ENCODE assay signal across 21 cellular contexts in genomic region chr2:233275223-233275622, GRCh38. TPM values are rescaled to one million over a fixed set of nuclear protein-coding genes. Genes with fewer than 3 reads are reported as not detected.
DNase-seq lines count a peak whose midpoint lies in the region; ATAC-seq and TF ChIP-seq lines count a peak whose summit lies in the region.
"Had no signal": no experiment of that assay in that cellular context is flagged by ENCODE, and none has a peak within 500 bp of the region (broad histone marks: within the 10 kb centered on the region; RNA-seq: fewer than 3 reads in every experiment).

No MANE protein-coding gene starts in this region.

- H3K27ac ChIP-seq in CD4-positive, alpha-beta memory T cell (ENCODE audit: low read depth, low read length) = no peak overlapping the region
- H3K27ac ChIP-seq in gastrocnemius medialis = no peak overlapping the region
- H3K27ac ChIP-seq: C4-2B, SJCRH30 had no signal

- TF ChIP-seq POLR2A in gastrocnemius medialis (IDR thresholded peaks at IDR 0.05) = no peak

- CTCF ChIA-PET in activated CD8-positive, alpha-beta T cell treated with anti-CD3 and anti-CD28 coated beads, Interleukin-2, amount 10 ng/mL, durations not matched to agents 7 days and 5 days (lab: Charles Lee) = no interaction called here
- CTCF ChIA-PET in activated CD8-positive, alpha-beta T cell treated with anti-CD3 and anti-CD28 coated beads for 36 hours (lab: Charles Lee) = no interaction called here
- CTCF ChIA-PET in CD4-positive, alpha-beta memory T cell (lab: Charles Lee; ENCODE audit: partially characterized antibody) = no interaction called here

- H3K9me3 ChIP-seq in CD4-positive, alpha-beta memory T cell (ENCODE audit: control insufficient read depth in 1 of 2, low read length in 2 of 2) = no peaks in the 10 kb centered on the region
- H3K9me3 ChIP-seq in gastrocnemius medialis = no peaks in the 10 kb centered on the region
- H3K9me3 ChIP-seq: SJCRH30 had no signal

- POLR2A ChIA-PET in activated CD8-positive, alpha-beta T cell treated with anti-CD3 and anti-CD28 coated beads, Interleukin-2, amount 10 ng/mL, durations not matched to agents 7 days and 5 days (lab: Charles Lee) = interaction anchor here (0.8 kb wide), 1 partner anchor 24 kb away, joined by 3 read pairs; the partner anchor contains the start of gene ATG16L1
- POLR2A ChIA-PET in activated CD8-positive, alpha-beta T cell treated with anti-CD3 and anti-CD28 coated beads for 36 hours (lab: Charles Lee) = interaction anchor here (0.8 to 1.0 kb wide), 2 partner anchors 172 to 733 kb away, joined by 3 read pairs; no protein-coding TSS in a partner anchor
- POLR2A ChIA-PET in CD4-positive, alpha-beta memory T cell (lab: Charles Lee; ENCODE audit: partially characterized antibody) = interaction anchor here (1.0 to 2.1 kb wide), 3 partner anchors 21 to 56 kb away, joined by 3 to 10 read pairs (median 7); partner anchors contain the start of gene ATG16L1

- no peaks in the 10 kb centered on the region for H3K27me3 Mint-ChIP-seq in activated CD8-positive, alpha-beta T cell treated with anti-CD3 and anti-CD28 coated beads, Interleukin-2, amount 10 ng/mL, durations not matched to agents 7 days and 5 days (ENCODE audit: low read depth)
- no peaks in the 10 kb centered on the region for H3K27me3 Mint-ChIP-seq in activated CD8-positive, alpha-beta T cell treated with anti-CD3 and anti-CD28 coated beads for 36 hours
- H3K27me3 Mint-ChIP-seq in CD4-positive, alpha-beta memory T cell = no peaks in the 10 kb centered on the region

- H3K27me3 ChIP-seq in CD4-positive, alpha-beta memory T cell (ENCODE audit: insufficient read depth, low read length) = no peaks in the 10 kb centered on the region
- H3K27me3 ChIP-seq in gastrocnemius medialis = no peaks in the 10 kb centered on the region
- H3K27me3 ChIP-seq: SJCRH30 had no signal

- peaks cover 24% of the 10 kb centered on the region for H3K4me1 Mint-ChIP-seq in activated CD8-positive, alpha-beta T cell treated with anti-CD3 and anti-CD28 coated beads, Interleukin-2, amount 10 ng/mL, durations not matched to agents 7 days and 5 days (ENCODE audit: low read depth)
- H3K4me1 Mint-ChIP-seq in activated CD8-positive, alpha-beta T cell treated with anti-CD3 and anti-CD28 coated beads for 36 hours (ENCODE audit: low read depth) = peaks cover 29% of the 10 kb centered on the region
- H3K4me1 Mint-ChIP-seq in CD4-positive, alpha-beta memory T cell = peaks cover 25 to 46% (median 36%) of the 10 kb centered on the region in 4 donors
- peaks cover 35% of the 10 kb centered on the region for H3K4me1 Mint-ChIP-seq in stimulated activated effector memory CD8-positive, alpha-beta T cell treated with anti-CD3 and anti-CD28 coated beads, Interleukin-12 subunit alpha, Interleukin-12 subunit beta, amount 100 ng/mL, for 72 hours

- no peak for TF ChIP-seq CTCF in activated CD8-positive, alpha-beta T cell treated with anti-CD3 and anti-CD28 coated beads for 36 hours (IDR thresholded peaks at IDR 0.05)
- no peak for TF ChIP-seq CTCF in gastrocnemius medialis (IDR thresholded peaks at IDR 0.05 in 4 of 5, conservative IDR thresholded peaks at IDR 0.05 in 1 of 5)

- H3K36me3 ChIP-seq in CD4-positive, alpha-beta memory T cell (ENCODE audit: insufficient read depth, low read length) = peaks cover 80% of the 10 kb centered on the region
- peaks cover 14 to 95% of the 10 kb centered on the region in 2 donors for H3K36me3 ChIP-seq in gastrocnemius medialis

- intact Hi-C loops in activated CD8-positive, alpha-beta T cell treated with anti-CD3 and anti-CD28 coated beads for 36 hours (cut with micrococcal nuclease) = no loop called here
- intact Hi-C loops in CD4-positive, alpha-beta memory T cell (cut with micrococcal nuclease) = no loop called here
- intact Hi-C loops in gastrocnemius medialis (cut with DNase I; ENCODE audit: low total_unique reads) = no loop called here

- no peak overlapping the region for H3K4me3 Mint-ChIP-seq in activated CD8-positive, alpha-beta T cell treated with anti-CD3 and anti-CD28 coated beads, Interleukin-2, amount 10 ng/mL, durations not matched to agents 7 days and 5 days
- H3K4me3 Mint-ChIP-seq in activated CD8-positive, alpha-beta T cell treated with anti-CD3 and anti-CD28 coated beads for 36 hours = no peak overlapping the region
- no peak overlapping the region for H3K4me3 Mint-ChIP-seq in CD4-positive, alpha-beta memory T cell
- H3K4me3 Mint-ChIP-seq in stimulated activated effector memory CD8-positive, alpha-beta T cell treated with anti-CD3 and anti-CD28 coated beads, Interleukin-12 subunit alpha, Interleukin-12 subunit beta, amount 100 ng/mL, for 72 hours = no peak overlapping the region

- no peak for ATAC-seq in activated CD8-positive, alpha-beta T cell treated with anti-CD3 and anti-CD28 coated beads, Interleukin-2, amount 10 ng/mL, durations not matched to agents 7 days and 5 days
- no peak for ATAC-seq in activated CD8-positive, alpha-beta T cell treated with anti-CD3 and anti-CD28 coated beads for 36 hours
- ATAC-seq in stimulated activated effector memory CD8-positive, alpha-beta T cell treated with anti-CD3 and anti-CD28 coated beads, Interleukin-12 subunit alpha, Interleukin-12 subunit beta, amount 100 ng/mL, for 72 hours = no peak
- no peak for ATAC-seq in gastrocnemius medialis
- no peak for ATAC-seq in HG02610 (IDR thresholded peaks at IDR 0.05; ENCODE audit: unreplicated experiment)

- peak overlapping the region; percentile 43 for H3K27ac Mint-ChIP-seq in activated CD8-positive, alpha-beta T cell treated with anti-CD3 and anti-CD28 coated beads, Interleukin-2, amount 10 ng/mL, durations not matched to agents 7 days and 5 days
- H3K27ac Mint-ChIP-seq in activated CD8-positive, alpha-beta T cell treated with anti-CD3 and anti-CD28 coated beads for 36 hours = no peak overlapping the region
- peak overlapping the region in 5 of 7 donors; percentile 6 to 78 (median 51) for H3K27ac Mint-ChIP-seq in CD4-positive, alpha-beta memory T cell
- peak overlapping the region; percentile 56 for H3K27ac Mint-ChIP-seq in stimulated activated effector memory CD8-positive, alpha-beta T cell treated with anti-CD3 and anti-CD28 coated beads, Interleukin-12 subunit alpha, Interleukin-12 subunit beta, amount 100 ng/mL, for 72 hours

- H3K4me3 ChIP-seq in CD4-positive, alpha-beta memory T cell (ENCODE audit: low read length in 2 of 2) = no peak overlapping the region
- H3K4me3 ChIP-seq in gastrocnemius medialis = no peak overlapping the region
- H3K4me3 ChIP-seq: SJCRH30 had no signal

- peaks cover 91% of the 10 kb centered on the region for H3K36me3 Mint-ChIP-seq in activated CD8-positive, alpha-beta T cell treated with anti-CD3 and anti-CD28 coated beads, Interleukin-2, amount 10 ng/mL, durations not matched to agents 7 days and 5 days (ENCODE audit: low read depth)
- H3K36me3 Mint-ChIP-seq in activated CD8-positive, alpha-beta T cell treated with anti-CD3 and anti-CD28 coated beads for 36 hours (ENCODE audit: low read depth) = peaks cover 70% of the 10 kb centered on the region
- peaks cover 83 to 91% of the 10 kb centered on the region in 2 donors for H3K36me3 Mint-ChIP-seq in CD4-positive, alpha-beta memory T cell
- peaks cover 96% of the 10 kb centered on the region for H3K36me3 Mint-ChIP-seq in stimulated activated effector memory CD8-positive, alpha-beta T cell treated with anti-CD3 and anti-CD28 coated beads, Interleukin-12 subunit alpha, Interleukin-12 subunit beta, amount 100 ng/mL, for 72 hours

- peaks cover 34% of the 10 kb centered on the region for H3K4me1 ChIP-seq in CD4-positive, alpha-beta memory T cell (ENCODE audit: insufficient read depth, low read length)
- no peaks in the 10 kb centered on the region for H3K4me1 ChIP-seq in gastrocnemius medialis
- H3K4me1 ChIP-seq: SJCRH30 had no signal

- DNase-seq in activated CD8-positive, alpha-beta T cell treated with anti-CD3 and anti-CD28 coated beads, Interleukin-2, amount 10 ng/mL, durations not matched to agents 7 days and 5 days = no peak
- DNase-seq in activated CD8-positive, alpha-beta T cell treated with anti-CD3 and anti-CD28 coated beads for 36 hours = no peak
- DNase-seq in CD4-positive, alpha-beta memory T cell = no peak
- DNase-seq in cerebellum (ENCODE audit: low spot score) = peak; percentile 51
- no peak for DNase-seq in stimulated activated effector memory CD8-positive, alpha-beta T cell treated with anti-CD3 and anti-CD28 coated beads, Interleukin-12 subunit alpha, Interleukin-12 subunit beta, amount 100 ng/mL, for 72 hours (ENCODE audit: low spot score in 2 of 2)
- no peak for DNase-seq in gastrocnemius medialis
- DNase-seq: AML-193, EL, H7, NCI-H1092, NCI-H1436, NCI-H187 treated with DMSO at 0.1 percent for 48 hours, NCI-H2107, NCI-H446 treated with DMSO at 0.1 percent for 48 hours, NCI-H526 treated with DMSO at 0.1 percent for 48 hours, OCI-M1, SJCRH30 had no signal

- in situ Hi-C loops in gastrocnemius medialis (cut with MboI; ENCODE audit: low sequenced_read_pairs in 4 of 4) = no loop called here

- no peaks in the 10 kb centered on the region for H3K9me3 Mint-ChIP-seq in activated CD8-positive, alpha-beta T cell treated with anti-CD3 and anti-CD28 coated beads, Interleukin-2, amount 10 ng/mL, durations not matched to agents 7 days and 5 days (ENCODE audit: insufficient read depth)
- no peaks in the 10 kb centered on the region for H3K9me3 Mint-ChIP-seq in activated CD8-positive, alpha-beta T cell treated with anti-CD3 and anti-CD28 coated beads for 36 hours
- no peaks in the 10 kb centered on the region for H3K9me3 Mint-ChIP-seq in CD4-positive, alpha-beta memory T cell
- no peaks in the 10 kb centered on the region for H3K9me3 Mint-ChIP-seq in stimulated activated effector memory CD8-positive, alpha-beta T cell treated with anti-CD3 and anti-CD28 coated beads, Interleukin-12 subunit alpha, Interleukin-12 subunit beta, amount 100 ng/mL, for 72 hours

RNA-seq across cellular contexts. Expression of gene ATG16L1, which starts 23.8 kb away (rescaled TPM):
- total RNA-seq in activated CD8-positive, alpha-beta T cell treated with anti-CD3 and anti-CD28 coated beads, Interleukin-2, amount 10 ng/mL, durations not matched to agents 7 days and 5 days = 10 to 100 TPM; 47.2 to 50.5 TPM
- total RNA-seq in activated CD8-positive, alpha-beta T cell treated with anti-CD3 and anti-CD28 coated beads for 36 hours = 10 to 100 TPM; 22.1 to 24.4 TPM
- total RNA-seq in CD4-positive, alpha-beta memory T cell = 10 to 100 TPM; 81.1 to 89.4 TPM
- 10 to 100 TPM; 12.3 to 20.0 TPM for polyA plus RNA-seq in CD4-positive, alpha-beta memory T cell
- total RNA-seq in cerebellum (36.7 TPM), gastrocnemius medialis (10 to 100 TPM; 20.8 to 36.1 (median 35.9) TPM)

RNA-seq across cellular contexts. Expression of gene SAG, which starts 32.4 kb away (rescaled TPM):
- under 1 TPM in 1 of 2 experiments, not detected in 1; 0.05 TPM for total RNA-seq in activated CD8-positive, alpha-beta T cell treated with anti-CD3 and anti-CD28 coated beads, Interleukin-2, amount 10 ng/mL, durations not matched to agents 7 days and 5 days
- not detected for total RNA-seq in activated CD8-positive, alpha-beta T cell treated with anti-CD3 and anti-CD28 coated beads for 36 hours
- under 1 TPM in 1 of 2 experiments, not detected in 1; 0.06 TPM for total RNA-seq in CD4-positive, alpha-beta memory T cell
- not detected for polyA plus RNA-seq in CD4-positive, alpha-beta memory T cell
- not detected for total RNA-seq in cerebellum
- total RNA-seq in gastrocnemius medialis = under 1 TPM in 1 of 4 donors, not detected in 3; 0.10 TPM
- total RNA-seq: A172, H7, SJCRH30 had no signal
- polyA plus RNA-seq: AG04450 had no signal
